In the genomic region with DNA sequence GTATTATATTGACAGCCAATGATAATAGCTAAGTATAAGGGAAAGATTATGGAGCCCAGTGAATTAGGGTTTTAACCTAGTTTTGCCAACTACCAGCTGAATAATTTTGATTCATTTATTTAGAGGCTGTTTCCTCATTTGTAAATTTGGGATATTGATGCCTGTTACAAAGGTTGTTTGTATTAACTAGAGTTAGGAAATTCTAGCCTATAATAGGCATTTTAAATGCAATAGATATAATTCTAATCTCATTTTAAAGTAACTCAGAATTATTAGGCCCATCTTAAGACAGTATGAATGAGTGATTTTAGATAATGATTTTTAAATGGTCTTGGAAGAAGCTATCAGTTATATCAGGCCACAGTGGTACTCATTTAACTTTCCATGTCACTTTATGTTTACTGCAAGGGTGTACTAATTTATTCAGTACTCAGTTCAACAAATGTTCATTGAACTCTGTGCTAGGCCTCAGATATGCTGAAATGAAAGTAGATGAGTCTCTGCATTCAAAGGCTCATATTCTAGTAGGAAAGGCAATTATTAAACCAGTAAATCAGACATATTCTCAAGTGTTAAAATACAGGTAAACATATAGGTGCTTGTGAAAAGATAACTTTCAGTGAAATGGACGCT, we compare ENCODE assay signal across 23 cellular contexts.
"Had no signal": no experiment of that assay in that cellular context is flagged by ENCODE, and none has a peak within 500 bp of the region (broad histone marks: within the 10 kb centered on the region; RNA-seq: fewer than 3 reads in every experiment).

No MANE protein-coding gene starts in this region.

- H3K9ac ChIP-seq: neural progenitor cell, parathyroid adenoma had no signal

- H3K79me2 ChIP-seq: parathyroid adenoma had no signal

- ATAC-seq: naive thymus-derived CD4-positive, alpha-beta T cell; psoas muscle; stimulated activated naive B cell treated with anti-CD40 and anti-IgM and Interleukin-4, amounts not matched to agents 10 μg/mL and 1 μg/mL and 100 μg/mL, for 72 hours had no signal

- DNase-seq: activated B cell treated with CpG ODN at 0.5 μM for 24 hours; activated CD4-positive, alpha-beta T cell treated with anti-CD3 and anti-CD28 coated beads, Interleukin-2, amount 50 U/mL, for 1 hour; activated naive CD4-positive, alpha-beta T cell; amygdala; caudate nucleus; esophagus squamous epithelium; foreskin melanocyte; glutamatergic neuron; midbrain; naive thymus-derived CD4-positive, alpha-beta T cell; occipital lobe; psoas muscle; stimulated activated CD4-positive, alpha-beta T cell treated with anti-CD3 and anti-CD28 coated beads, Interleukin-15, amount 100 ng/mL, for 24 hours; stimulated activated CD4-positive, alpha-beta T cell treated with anti-CD3 and anti-CD28 coated beads, Interleukin-2, amount 100 ng/mL, for 24 hours; stimulated activated naive B cell treated with anti-CD40 and anti-IgM and Interleukin-4, amounts not matched to agents 10 μg/mL and 1 μg/mL and 100 μg/mL, for 72 hours; T-helper 1 cell had no signal

- H3K4me1 ChIP-seq: parathyroid adenoma had no signal

- H3K4me3 Mint-ChIP-seq: activated B cell treated with CpG ODN at 0.5 μM for 24 hours; naive thymus-derived CD4-positive, alpha-beta T cell; neural progenitor cell; stimulated activated naive B cell treated with anti-CD40 and anti-IgM and Interleukin-4, amounts not matched to agents 10 μg/mL and 1 μg/mL and 100 μg/mL, for 72 hours; T-helper 2 cell treated with Interferon-gamma antibody and Interleukin-4, amounts not matched to agents 5 μg/mL and 100 μg/mL, for 36 hours had no signal

- FAIRE-seq: islet of Langerhans had no signal

- H2AFZ ChIP-seq: neural progenitor cell, parathyroid adenoma had no signal

- H3K4me2 ChIP-seq: neural progenitor cell had no signal

- H3K4me3 ChIP-seq: esophagus squamous epithelium, neural progenitor cell, psoas muscle, tibial nerve had no signal

- H3K27me3 Mint-ChIP-seq: activated B cell treated with CpG ODN at 0.5 μM for 24 hours; naive thymus-derived CD4-positive, alpha-beta T cell; stimulated activated naive B cell treated with anti-CD40 and anti-IgM and Interleukin-4, amounts not matched to agents 10 μg/mL and 1 μg/mL and 100 μg/mL, for 72 hours had no signal

- H3K9me3 ChIP-seq: esophagus squamous epithelium, psoas muscle, tibial nerve had no signal

- H3K9me3 Mint-ChIP-seq: activated B cell treated with CpG ODN at 0.5 μM for 24 hours; activated T-helper 2 cell treated with anti-CD3 and anti-CD28 coated beads, Interferon-gamma antibody, Interleukin-2, Interleukin-4, amounts not matched to agents 10 μg/mL and 5 μg/mL and 100 μg/mL, durations not matched to agents 14 hours and 24 hours and 36 hours; naive thymus-derived CD4-positive, alpha-beta T cell; neural progenitor cell; stimulated activated naive B cell treated with anti-CD40 and anti-IgM and Interleukin-4, amounts not matched to agents 10 μg/mL and 1 μg/mL and 100 μg/mL, for 72 hours; T-helper 2 cell treated with Interferon-gamma antibody and Interleukin-4, amounts not matched to agents 5 μg/mL and 100 μg/mL, for 36 hours had no signal

- H3K27ac ChIP-seq: epithelial cell of prostate, neural progenitor cell, parathyroid adenoma, psoas muscle, tibial nerve had no signal

- H3K27me3 ChIP-seq: esophagus squamous epithelium, neural progenitor cell, tibial nerve had no signal

- H3K27ac Mint-ChIP-seq: activated B cell treated with CpG ODN at 0.5 μM for 24 hours; activated T-helper 2 cell treated with anti-CD3 and anti-CD28 coated beads, Interferon-gamma antibody, Interleukin-2, Interleukin-4, amounts not matched to agents 10 μg/mL and 5 μg/mL and 100 μg/mL, durations not matched to agents 14 hours and 24 hours and 36 hours; neural progenitor cell; stimulated activated naive B cell treated with anti-CD40 and anti-IgM and Interleukin-4, amounts not matched to agents 10 μg/mL and 1 μg/mL and 100 μg/mL, for 72 hours; T-helper 2 cell treated with Interferon-gamma antibody and Interleukin-4, amounts not matched to agents 5 μg/mL and 100 μg/mL, for 36 hours had no signal

- H3K36me3 ChIP-seq: neural progenitor cell, tibial nerve had no signal
